8 cellular contexts compared by ENCODE assay signal in the genomic region with DNA sequence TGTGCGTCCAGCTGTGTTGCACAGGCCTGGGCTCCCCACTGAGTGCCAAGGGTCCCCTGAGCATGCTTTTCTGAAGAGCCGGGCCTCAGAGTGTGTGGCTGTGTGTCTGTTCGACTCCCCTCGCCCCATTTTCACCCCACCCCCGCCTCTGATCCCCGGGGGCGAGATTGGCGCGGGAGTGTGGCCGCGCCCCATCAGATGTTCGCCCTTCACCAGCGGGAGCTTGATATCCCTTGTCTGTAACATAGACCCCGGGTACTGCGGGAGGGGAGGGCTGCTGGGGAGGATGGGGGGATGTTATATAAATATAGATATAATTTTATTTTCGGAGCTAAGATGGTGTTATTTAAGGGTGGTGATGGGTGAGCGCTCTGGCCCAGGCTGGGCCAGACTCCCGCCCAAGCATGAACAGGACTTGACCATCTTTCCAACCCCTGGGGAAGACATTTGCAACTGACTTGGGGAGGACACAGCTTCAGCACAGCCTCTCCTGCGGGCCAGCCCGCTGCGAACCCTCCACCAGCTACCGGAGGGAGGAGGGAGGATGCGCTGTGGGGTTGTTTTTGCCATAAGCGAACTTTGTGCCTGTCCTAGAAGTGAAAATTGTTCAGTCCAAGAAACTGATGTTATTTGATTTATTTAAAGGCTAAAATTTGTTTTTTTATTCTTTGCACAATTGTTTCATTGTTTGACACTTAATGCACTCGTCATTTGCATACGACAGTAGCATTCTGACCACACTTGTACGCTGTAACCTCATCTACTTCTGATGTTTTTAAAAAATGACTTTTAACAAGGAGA. TPM values are rescaled to one million over a fixed set of nuclear protein-coding genes. Genes with fewer than 3 reads are reported as not detected.
DNase-seq lines count a peak whose midpoint lies in the region; ATAC-seq lines count a peak whose summit lies in the region.

No MANE protein-coding gene starts in this region.

- H3K36me3 Mint-ChIP-seq in activated CD8-positive, alpha-beta memory T cell treated with anti-CD3 and anti-CD28 coated beads, Interleukin-2, amount 10 ng/mL, durations not matched to agents 7 days and 5 days = peaks cover 1% of the 10 kb centered on the region

- H3K27ac ChIP-seq in skin epidermis = peak overlapping the region; percentile 14 to 100 (median 97)

- peak overlapping the region; percentile 58 to 94 (median 66) for H3K4me3 ChIP-seq in skin epidermis

- H3K4me1 Mint-ChIP-seq in activated CD8-positive, alpha-beta memory T cell treated with anti-CD3 and anti-CD28 coated beads, Interleukin-2, amount 10 ng/mL, durations not matched to agents 7 days and 5 days = peaks cover 6% of the 10 kb centered on the region

- ATAC-seq in activated CD8-positive, alpha-beta memory T cell treated with anti-CD3 and anti-CD28 coated beads, Interleukin-2, amount 10 ng/mL, durations not matched to agents 7 days and 5 days = no peak
- ATAC-seq in HG03354 (IDR thresholded peaks at IDR 0.05; ENCODE audit: poor library complexity, severe bottlenecking, unreplicated experiment) (no peak), GM19463 (IDR thresholded peaks at IDR 0.05; ENCODE audit: unreplicated experiment) (no peak)

- CTCF ChIA-PET in activated CD8-positive, alpha-beta memory T cell treated with anti-CD3 and anti-CD28 coated beads, Interleukin-2, amount 10 ng/mL, durations not matched to agents 7 days and 5 days (lab: Charles Lee) = interaction anchor here (0.9 to 3.4 kb wide), 5 partner anchors 9 to 202 kb away, joined by 5 to 33 read pairs (median 6); a partner anchor contains a TSS

- peaks cover 51% of the 10 kb centered on the region for H3K27me3 Mint-ChIP-seq in activated CD8-positive, alpha-beta memory T cell treated with anti-CD3 and anti-CD28 coated beads, Interleukin-2, amount 10 ng/mL, durations not matched to agents 7 days and 5 days

- no peak for DNase-seq in activated CD8-positive, alpha-beta memory T cell treated with anti-CD3 and anti-CD28 coated beads, Interleukin-2, amount 10 ng/mL, durations not matched to agents 7 days and 5 days
- no peak for DNase-seq in activated CD8-positive, alpha-beta memory T cell treated with anti-CD3 and anti-CD28 coated beads for 24 hours
- DNase-seq in amniotic epithelial cell (ENCODE audit: low read depth) (peak; percentile 31), iris pigment epithelial cell (ENCODE audit: low read depth) (peak; percentile 29), NCI-H1105 (lab: John Stamatoyannopoulos, UW) (no peak)

- no peak overlapping the region for H3K27ac Mint-ChIP-seq in activated CD8-positive, alpha-beta memory T cell treated with anti-CD3 and anti-CD28 coated beads, Interleukin-2, amount 10 ng/mL, durations not matched to agents 7 days and 5 days

- H3K9me3 Mint-ChIP-seq in activated CD8-positive, alpha-beta memory T cell treated with anti-CD3 and anti-CD28 coated beads, Interleukin-2, amount 10 ng/mL, durations not matched to agents 7 days and 5 days (ENCODE audit: low read depth) = no peaks in the 10 kb centered on the region

- H3K4me3 Mint-ChIP-seq in activated CD8-positive, alpha-beta memory T cell treated with anti-CD3 and anti-CD28 coated beads, Interleukin-2, amount 10 ng/mL, durations not matched to agents 7 days and 5 days = peak overlapping the region; percentile 73

RNA-seq across cellular contexts. Expression of a gene that starts 1.6 kb away (rescaled TPM):
- 10 to 100 TPM in 1 of 2 experiments, 1 to 10 TPM in 1; 9.1 to 36.4 TPM for total RNA-seq in activated CD8-positive, alpha-beta memory T cell treated with anti-CD3 and anti-CD28 coated beads, Interleukin-2, amount 10 ng/mL, durations not matched to agents 7 days and 5 days

Comparison
In these comparisons a context has a peak if more than half of its experiments do, and no peak if none do; other contexts are left out.
1. DNase-seq: peak in amniotic epithelial cell (single experiment) and iris pigment epithelial cell (single experiment); none in activated CD8-positive, alpha-beta memory T cell treated with anti-CD3 and anti-CD28 coated beads, Interleukin-2, amount 10 ng/mL, durations not matched to agents 7 days and 5 days (single experiment), activated CD8-positive, alpha-beta memory T cell treated with anti-CD3 and anti-CD28 coated beads for 24 hours (single experiment) and NCI-H1105 (single experiment).